1 cellular context compared by ENCODE assay signal in the genomic region with DNA sequence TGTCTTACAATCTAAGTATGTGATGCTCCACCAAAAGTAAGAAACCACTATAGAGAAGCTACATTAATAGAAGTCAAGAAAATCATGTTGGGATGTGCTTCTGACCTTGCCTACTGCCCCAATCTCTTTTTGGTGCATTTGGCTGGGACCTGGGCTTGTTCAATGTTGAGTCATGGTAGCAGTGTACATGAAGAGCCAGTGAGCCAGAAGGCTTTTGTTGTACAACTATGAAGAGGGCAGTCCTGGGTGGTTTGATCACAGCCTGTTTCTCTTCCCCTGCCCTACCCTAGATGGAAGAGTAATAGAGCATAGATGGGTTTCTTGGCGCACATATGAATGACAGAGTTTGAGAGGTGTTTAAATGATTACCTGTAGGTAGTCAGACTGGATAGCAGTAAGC.
TF ChIP-seq lines count a peak whose summit lies in the region.

No MANE protein-coding gene starts in this region.

TF ChIP-seq in WTC11, 78 proteins besides CTCF, POLR2A, EP300 and RAD21 (continued from another document):
- TF ChIP-seq, protein P1, sequence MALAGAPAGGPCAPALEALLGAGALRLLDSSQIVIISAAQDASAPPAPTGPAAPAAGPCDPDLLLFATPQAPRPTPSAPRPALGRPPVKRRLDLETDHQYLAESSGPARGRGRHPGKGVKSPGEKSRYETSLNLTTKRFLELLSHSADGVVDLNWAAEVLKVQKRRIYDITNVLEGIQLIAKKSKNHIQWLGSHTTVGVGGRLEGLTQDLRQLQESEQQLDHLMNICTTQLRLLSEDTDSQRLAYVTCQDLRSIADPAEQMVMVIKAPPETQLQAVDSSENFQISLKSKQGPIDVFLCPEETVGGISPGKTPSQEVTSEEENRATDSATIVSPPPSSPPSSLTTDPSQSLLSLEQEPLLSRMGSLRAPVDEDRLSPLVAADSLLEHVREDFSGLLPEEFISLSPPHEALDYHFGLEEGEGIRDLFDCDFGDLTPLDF (CRISPR knock-in tag; IDR thresholded peaks at IDR 0.05) = no peak
- TF ChIP-seq NFATC4 (CRISPR knock-in tag; IDR thresholded peaks at IDR 0.05) (no peak), EMX1 (CRISPR knock-in tag; IDR thresholded peaks at IDR 0.05) (no peak), USF1 (CRISPR knock-in tag; IDR thresholded peaks at IDR 0.05) (no peak), ZNF219 (CRISPR knock-in tag; IDR thresholded peaks at IDR 0.05; ENCODE audit: borderline replicate concordance) (no peak), TP53 (CRISPR knock-in tag; IDR thresholded peaks at IDR 0.05) (no peak), JAZF1 (CRISPR knock-in tag; IDR thresholded peaks at IDR 0.05) (no peak), ZNF281 (CRISPR knock-in tag; IDR thresholded peaks at IDR 0.05) (no peak), TCF7 (CRISPR knock-in tag; IDR thresholded peaks at IDR 0.05; ENCODE audit: low read depth) (no peak), ZNF416 (CRISPR knock-in tag; IDR thresholded peaks at IDR 0.05) (no peak), ZNF263 (CRISPR knock-in tag; IDR thresholded peaks at IDR 0.05; ENCODE audit: low read depth) (no peak), CREB1 (CRISPR knock-in tag; IDR thresholded peaks at IDR 0.05) (no peak), RELA (CRISPR knock-in tag; IDR thresholded peaks at IDR 0.05; ENCODE audit: borderline replicate concordance) (no peak), TEAD1 (CRISPR knock-in tag; IDR thresholded peaks at IDR 0.05) (no peak), ZNF512 (CRISPR knock-in tag; IDR thresholded peaks at IDR 0.05; ENCODE audit: borderline replicate concordance) (no peak)
- TF ChIP-seq, protein P2, sequence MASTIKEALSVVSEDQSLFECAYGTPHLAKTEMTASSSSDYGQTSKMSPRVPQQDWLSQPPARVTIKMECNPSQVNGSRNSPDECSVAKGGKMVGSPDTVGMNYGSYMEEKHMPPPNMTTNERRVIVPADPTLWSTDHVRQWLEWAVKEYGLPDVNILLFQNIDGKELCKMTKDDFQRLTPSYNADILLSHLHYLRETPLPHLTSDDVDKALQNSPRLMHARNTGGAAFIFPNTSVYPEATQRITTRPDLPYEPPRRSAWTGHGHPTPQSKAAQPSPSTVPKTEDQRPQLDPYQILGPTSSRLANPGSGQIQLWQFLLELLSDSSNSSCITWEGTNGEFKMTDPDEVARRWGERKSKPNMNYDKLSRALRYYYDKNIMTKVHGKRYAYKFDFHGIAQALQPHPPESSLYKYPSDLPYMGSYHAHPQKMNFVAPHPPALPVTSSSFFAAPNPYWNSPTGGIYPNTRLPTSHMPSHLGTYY (CRISPR knock-in tag; IDR thresholded peaks at IDR 0.05) = no peak
- TF ChIP-seq, protein P3, sequence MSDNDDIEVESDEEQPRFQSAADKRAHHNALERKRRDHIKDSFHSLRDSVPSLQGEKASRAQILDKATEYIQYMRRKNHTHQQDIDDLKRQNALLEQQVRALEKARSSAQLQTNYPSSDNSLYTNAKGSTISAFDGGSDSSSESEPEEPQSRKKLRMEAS (CRISPR knock-in tag; IDR thresholded peaks at IDR 0.05) = no peak
